In the genomic region with DNA sequence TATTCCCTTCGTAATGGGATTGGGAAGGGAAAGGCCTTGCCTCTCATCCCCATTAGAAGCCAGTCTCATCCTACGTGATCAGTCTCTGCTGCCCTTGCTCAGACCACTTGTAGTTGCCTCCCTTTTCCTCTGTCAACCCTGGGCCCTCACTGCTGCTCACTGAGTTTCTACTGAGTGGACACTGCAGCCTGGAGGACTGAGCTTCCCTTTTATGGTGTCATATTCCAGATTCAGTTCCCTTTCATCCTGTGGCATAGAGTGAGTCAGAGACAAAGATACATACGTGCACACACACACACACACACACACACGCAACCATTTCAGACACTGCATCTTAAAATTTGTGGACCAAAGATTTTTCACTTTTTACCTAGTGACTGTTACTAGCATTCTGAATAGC, we compare ENCODE assay signal across 11 cellular contexts. TPM values are rescaled to one million over a fixed set of nuclear protein-coding genes. Genes with fewer than 3 reads are reported as not detected.
DNase-seq lines count a peak whose midpoint lies in the region; ATAC-seq and TF ChIP-seq lines count a peak whose summit lies in the region.
"Had no signal": no experiment of that assay in that cellular context is flagged by ENCODE, and none has a peak within 500 bp of the region (broad histone marks: within the 10 kb centered on the region; RNA-seq: fewer than 3 reads in every experiment).

No MANE protein-coding gene starts in this region.

- CTCF ChIA-PET in HEK293 (lab: Yijun Ruan, JAX): interaction anchor here (0.6 to 1.7 kb wide), 6 partner anchors 9 to 286 kb away, joined by 3 to 5 read pairs (median 4); no protein-coding TSS in a partner anchor

- intact Hi-C loops in lower leg skin (cut with DNase I; ENCODE audit: low total_unique reads): no loop called here

- ATAC-seq in HG02852 (IDR thresholded peaks at IDR 0.05; ENCODE audit: unreplicated experiment) (no peak), HG03520 (IDR thresholded peaks at IDR 0.05; ENCODE audit: unreplicated experiment) (no peak)

- DNase-seq in AG08395 (ENCODE audit: low spot score) (peak; percentile 13), astrocyte of the hippocampus (ENCODE audit: low read depth, low spot score) (peak; percentile 9), left kidney (ENCODE audit: low read depth, low spot score) (peak; percentile 40), RPMI8226 (no peak), lower leg skin (ENCODE audit: low spot score in 2 of 2) (no peak)
- DNase-seq: MG63, NCI-H524 had no signal

- POLR2A ChIA-PET in HEK293 (lab: Yijun Ruan, JAX): no interaction called here

- no peak overlapping the region for H3K27ac ChIP-seq in HEK293 (ENCODE audit: extremely low read depth, low read depth, low read length)
- H3K27ac ChIP-seq: C4-2B had no signal

- no peak for TF ChIP-seq POLR2A in lower leg skin (IDR thresholded peaks at IDR 0.05)

- no peak for TF ChIP-seq CTCF in HEK293 (tag by site-specific recombination; IDR thresholded peaks at IDR 0.05)
- TF ChIP-seq CTCF in lower leg skin (IDR thresholded peaks at IDR 0.05): no peak

- no peaks in the 10 kb centered on the region for H3K9me3 ChIP-seq in HEK293 (ENCODE audit: control insufficient read depth, insufficient read depth, low read depth, low read length)
- H3K9me3 ChIP-seq: MG63 had no signal

- H3K36me3 ChIP-seq in HEK293 (ENCODE audit: control insufficient read depth in 2 of 2, insufficient read depth in 1 of 2, low read length in 2 of 2): peaks cover 14 to 47% of the 10 kb centered on the region in 2 experiments

- no peaks in the 10 kb centered on the region for H3K4me1 ChIP-seq in HEK293 (ENCODE audit: control insufficient read depth, insufficient read depth, low read length)

- WGBS in lower leg skin, 2 donors: 75 to 84% methylated on average over 4 of the region's 4 CpGs

- H3K4me3 ChIP-seq in HEK293 (ENCODE audit: low read depth, low read length) (no peak overlapping the region), lower leg skin (ENCODE audit: low read depth, poor library complexity, severe bottlenecking) (no peak overlapping the region)
- H3K4me3 ChIP-seq: MG63 had no signal

TF ChIP-seq in HEK293, 187 proteins besides CTCF, POLR2A, EP300 and RAD21:
- TF ChIP-seq, protein P1, sequence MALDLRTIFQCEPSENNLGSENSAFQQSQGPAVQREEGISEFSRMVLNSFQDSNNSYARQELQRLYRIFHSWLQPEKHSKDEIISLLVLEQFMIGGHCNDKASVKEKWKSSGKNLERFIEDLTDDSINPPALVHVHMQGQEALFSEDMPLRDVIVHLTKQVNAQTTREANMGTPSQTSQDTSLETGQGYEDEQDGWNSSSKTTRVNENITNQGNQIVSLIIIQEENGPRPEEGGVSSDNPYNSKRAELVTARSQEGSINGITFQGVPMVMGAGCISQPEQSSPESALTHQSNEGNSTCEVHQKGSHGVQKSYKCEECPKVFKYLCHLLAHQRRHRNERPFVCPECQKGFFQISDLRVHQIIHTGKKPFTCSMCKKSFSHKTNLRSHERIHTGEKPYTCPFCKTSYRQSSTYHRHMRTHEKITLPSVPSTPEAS (tag by site-specific recombination; IDR thresholded peaks at IDR 0.05): peak; percentile 39; the same call in 1 of the 2 replicates
- TF ChIP-seq, protein P2, sequence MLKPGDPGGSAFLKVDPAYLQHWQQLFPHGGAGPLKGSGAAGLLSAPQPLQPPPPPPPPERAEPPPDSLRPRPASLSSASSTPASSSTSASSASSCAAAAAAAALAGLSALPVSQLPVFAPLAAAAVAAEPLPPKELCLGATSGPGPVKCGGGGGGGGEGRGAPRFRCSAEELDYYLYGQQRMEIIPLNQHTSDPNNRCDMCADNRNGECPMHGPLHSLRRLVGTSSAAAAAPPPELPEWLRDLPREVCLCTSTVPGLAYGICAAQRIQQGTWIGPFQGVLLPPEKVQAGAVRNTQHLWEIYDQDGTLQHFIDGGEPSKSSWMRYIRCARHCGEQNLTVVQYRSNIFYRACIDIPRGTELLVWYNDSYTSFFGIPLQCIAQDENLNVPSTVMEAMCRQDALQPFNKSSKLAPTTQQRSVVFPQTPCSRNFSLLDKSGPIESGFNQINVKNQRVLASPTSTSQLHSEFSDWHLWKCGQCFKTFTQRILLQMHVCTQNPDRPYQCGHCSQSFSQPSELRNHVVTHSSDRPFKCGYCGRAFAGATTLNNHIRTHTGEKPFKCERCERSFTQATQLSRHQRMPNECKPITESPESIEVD (tag by site-specific recombination; IDR thresholded peaks at IDR 0.05): no peak
- TF ChIP-seq ZNF155 (tag by site-specific recombination; IDR thresholded peaks at IDR 0.05) (no peak), RBAK (tag by site-specific recombination; IDR thresholded peaks at IDR 0.05) (no peak), ZNF174 (tag by site-specific recombination; IDR thresholded peaks at IDR 0.05) (no peak)

RNA-seq across cellular contexts. Expression of a gene that starts 56.6 kb away (rescaled TPM):
- total RNA-seq in lower leg skin: 10 to 100 TPM; 31.9 to 41.9 (median 33.4) TPM

Comparison
In these comparisons a context has a peak if more than half of its experiments do, and no peak if none do; other contexts are left out.
1. DNase-seq: peak in AG08395 (single experiment), astrocyte of the hippocampus (single experiment) and left kidney (single experiment); none in RPMI8226 (single experiment) and lower leg skin (0 of 2).